In the genomic region with DNA sequence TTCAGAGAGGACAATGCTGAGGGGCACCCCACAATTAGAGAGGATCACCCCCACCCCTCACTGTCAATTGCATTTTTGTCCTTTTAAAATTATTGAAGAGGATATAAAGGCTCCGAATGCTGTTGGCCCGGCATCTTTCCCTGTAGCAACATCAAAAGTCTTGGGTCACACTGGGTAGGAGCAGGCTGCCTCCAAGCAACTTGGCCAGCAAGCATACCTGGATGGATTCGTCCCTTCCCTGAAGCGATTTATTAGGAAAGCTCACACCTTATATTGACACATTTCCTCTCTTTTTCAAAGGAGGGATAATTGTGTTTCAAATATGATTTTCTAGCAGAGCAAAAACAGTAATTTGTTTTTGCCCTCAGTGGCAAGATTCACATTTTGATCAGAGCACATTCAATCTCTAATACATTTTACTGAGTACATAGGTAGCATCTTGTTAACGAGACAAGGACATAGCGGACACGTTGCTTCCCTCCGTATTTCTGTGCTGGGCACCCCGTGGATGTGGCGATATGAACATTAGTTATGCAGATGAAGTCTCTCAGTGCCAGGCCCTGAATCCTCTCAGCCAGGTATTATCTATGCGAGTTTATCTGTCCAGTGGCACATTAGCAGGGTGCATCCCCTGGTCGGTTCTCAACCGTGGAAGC, we compare ENCODE assay signal across 18 cellular contexts.
DNase-seq lines count a peak whose midpoint lies in the region; ATAC-seq and TF ChIP-seq lines count a peak whose summit lies in the region.
"Had no signal": no experiment of that assay in that cellular context is flagged by ENCODE, and none has a peak within 500 bp of the region (broad histone marks: within the 10 kb centered on the region; RNA-seq: fewer than 3 reads in every experiment).

No MANE protein-coding gene starts in this region.

- CTCF ChIA-PET in RWPE1 (lab: Yijun Ruan, JAX): interaction anchor here (0.6 kb wide), 1 partner anchor 17 kb away, joined by 3 read pairs; no protein-coding TSS in a partner anchor

- peak overlapping the region; percentile 17 for H3K4me2 ChIP-seq in smooth muscle cell

- H3K27me3 ChIP-seq in smooth muscle cell (ENCODE audit: low read depth): peaks cover 6% of the 10 kb centered on the region

- no peaks in the 10 kb centered on the region for H3F3A ChIP-seq in smooth muscle cell (ENCODE audit: low read depth)

- no peak overlapping the region for H3K4me3 ChIP-seq in smooth muscle cell

- DNase-seq in RWPE1 (ENCODE audit: low spot score) (no peak), cerebellar cortex (ENCODE audit: low spot score) (peak; percentile 64), globus pallidus (ENCODE audit: low spot score) (peak; percentile 28), smooth muscle cell (lab: John Stamatoyannopoulos, UW; ENCODE audit: unreplicated experiment) (no peak), left colon (no peak)
- DNase-seq in activated CD4-positive, alpha-beta T cell treated with anti-CD3 and anti-CD28 coated beads for 1 hour: no peak
- DNase-seq: CD4-positive, alpha-beta memory T cell; DMS79; HCEC 1CT; MV-4-11; NCI-H1417 treated with DMSO at 0.1 percent for 48 hours; NCI-H2029; NCI-H2171 treated with DMSO at 0.1 percent for 48 hours; NCI-H774 had no signal

- H4K20me1 ChIP-seq in smooth muscle cell (ENCODE audit: low read depth): no peaks in the 10 kb centered on the region

- no peak for TF ChIP-seq CTCF in RWPE1 (conservative IDR thresholded peaks at IDR 0.05; ENCODE audit: low read depth)
- no peak for TF ChIP-seq CTCF in smooth muscle cell (IDR thresholded peaks at IDR 0.05; ENCODE audit: borderline replicate concordance, insufficient read depth, poor library complexity, severe bottlenecking)

- ATAC-seq in left colon (no peak), GM18505 (IDR thresholded peaks at IDR 0.05; ENCODE audit: unreplicated experiment) (no peak), GM18873 (IDR thresholded peaks at IDR 0.05; ENCODE audit: low FRiP score, unreplicated experiment) (no peak)
- ATAC-seq: Right ventricle myocardium inferior had no signal

- peaks cover 7% of the 10 kb centered on the region for H3K4me1 ChIP-seq in smooth muscle cell (ENCODE audit: low read depth)

- no peak for TF ChIP-seq POLR2A in GM18505 (IDR thresholded peaks at IDR 0.05; ENCODE audit: borderline replicate concordance, extremely low read depth, insufficient read depth, insufficient read length)

- H3K9me3 ChIP-seq in smooth muscle cell (replicated peaks; ENCODE audit: low read depth): no peaks in the 10 kb centered on the region

- POLR2A ChIA-PET in RWPE1 (lab: Yijun Ruan, JAX; ENCODE audit: low non-redundant PET): no interaction called here

- no peak overlapping the region for H2AFZ ChIP-seq in smooth muscle cell (ENCODE audit: low read depth)

- H3K79me2 ChIP-seq in smooth muscle cell (ENCODE audit: low read depth): no peaks in the 10 kb centered on the region

- no peak overlapping the region for H3K9ac ChIP-seq in smooth muscle cell (ENCODE audit: low read depth)

- WGBS in smooth muscle cell (ENCODE audit: low lambda C conversion rate): 93% methylated on average over 13 of the region's 13 CpGs

- H3K36me3 ChIP-seq in smooth muscle cell (ENCODE audit: low read depth): no peaks in the 10 kb centered on the region

- H3K27ac ChIP-seq in RWPE1 (peak overlapping the region; percentile 79), smooth muscle cell (ENCODE audit: low read depth) (no peak overlapping the region)
- H3K27ac ChIP-seq: HL-60 had no signal

- intact Hi-C loops in left colon (cut with DNase I, micrococcal nuclease): no loop called here

Comparison
In these comparisons a context has a peak if more than half of its experiments do, and no peak if none do; other contexts are left out.
1. DNase-seq: peak in cerebellar cortex (single experiment) and globus pallidus (single experiment); none in RWPE1 (single experiment), smooth muscle cell (single experiment), activated CD4-positive, alpha-beta T cell treated with anti-CD3 and anti-CD28 coated beads for 1 hour (single experiment) and left colon (0 of 2).